In the genomic region with DNA sequence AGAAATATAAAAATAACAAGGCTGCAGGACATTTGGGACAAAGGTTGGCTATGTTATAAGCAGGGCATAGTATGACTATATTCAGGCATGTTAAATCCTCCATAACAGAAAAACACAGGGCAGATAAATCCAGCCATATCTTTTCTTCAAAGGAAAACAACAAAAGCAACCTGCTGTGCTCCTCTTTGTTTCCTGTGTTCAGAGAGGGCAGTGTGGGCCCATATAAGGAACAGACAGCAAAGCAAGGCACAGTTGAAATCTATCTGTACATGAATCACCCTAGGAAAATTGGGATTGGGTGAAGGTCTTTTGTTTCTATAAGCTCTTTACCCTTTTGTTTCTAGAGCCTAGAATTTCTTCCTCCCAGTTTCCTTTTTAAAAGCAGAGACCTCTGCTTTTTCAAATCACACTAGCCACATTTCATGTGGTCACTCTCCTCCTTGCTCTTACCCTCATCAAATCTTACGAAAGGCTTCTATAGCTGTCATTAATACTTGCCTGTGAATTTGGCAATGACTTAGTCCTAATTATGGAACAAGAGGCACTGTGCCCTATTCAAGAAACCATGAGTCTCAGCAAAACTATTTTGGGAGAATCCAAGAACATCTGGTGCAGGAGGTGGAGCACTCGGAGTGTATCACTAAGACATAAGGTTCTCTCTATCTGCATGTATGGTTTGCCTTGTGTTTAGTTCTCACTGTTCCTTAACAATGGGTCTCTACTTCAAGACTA, we compare ENCODE assay signal across 17 cellular contexts. TPM values are rescaled to one million over a fixed set of nuclear protein-coding genes. Genes with fewer than 3 reads are reported as not detected.
DNase-seq lines count a peak whose midpoint lies in the region; ATAC-seq and TF ChIP-seq lines count a peak whose summit lies in the region.
"Had no signal": no experiment of that assay in that cellular context is flagged by ENCODE, and none has a peak within 500 bp of the region (broad histone marks: within the 10 kb centered on the region; RNA-seq: fewer than 3 reads in every experiment).

No MANE protein-coding gene starts in this region.

- H3K9ac ChIP-seq in DND-41 (ENCODE audit: low read depth, low read length) (no peak overlapping the region), HUES48 (ENCODE audit: low read depth, low read length) (no peak overlapping the region)
- H3K9ac ChIP-seq: parathyroid adenoma had no signal

- no peaks in the 10 kb centered on the region for H3K27me3 Mint-ChIP-seq in activated naive CD8-positive, alpha-beta T cell treated with anti-CD3 and anti-CD28 coated beads, Interleukin-2, amount 50 U/mL, for 24 hours
- H3K27me3 Mint-ChIP-seq in naive thymus-derived CD4-positive, alpha-beta T cell, result peaks cover 0 to 4% (median 0%) of the 10 kb centered on the region in 5 donors

- H3K4me1 Mint-ChIP-seq in activated naive CD8-positive, alpha-beta T cell treated with anti-CD3 and anti-CD28 coated beads, Interleukin-2, amount 50 U/mL, for 24 hours, result peaks cover 66% of the 10 kb centered on the region
- peaks cover 41 to 81% (median 65%) of the 10 kb centered on the region in 7 donors for H3K4me1 Mint-ChIP-seq in naive thymus-derived CD4-positive, alpha-beta T cell

- CTCF ChIA-PET in naive thymus-derived CD4-positive, alpha-beta T cell (lab: Charles Lee), result interaction anchor here (0.6 to 4.6 kb wide), 10 partner anchors 9 to 197 kb away, joined by 3 to 32 read pairs (median 4); a partner anchor contains a TSS

- H3K4me1 ChIP-seq in DND-41 (ENCODE audit: insufficient read depth, low read length), result peaks cover 46% of the 10 kb centered on the region
- H3K4me1 ChIP-seq in HUES48 (ENCODE audit: control insufficient read depth, insufficient read depth, low read length), result no peaks in the 10 kb centered on the region
- peaks cover 41 to 51% of the 10 kb centered on the region in 2 donors for H3K4me1 ChIP-seq in naive thymus-derived CD4-positive, alpha-beta T cell (ENCODE audit: control insufficient read depth in 2 of 2, insufficient read depth in 2 of 2, low read length in 2 of 2)
- H3K4me1 ChIP-seq: parathyroid adenoma, testis had no signal

- no peak overlapping the region for H3K4me3 ChIP-seq in DND-41 (ENCODE audit: low read depth in 1 of 2, low read length in 2 of 2)
- H3K4me3 ChIP-seq in HUES48 (ENCODE audit: low read depth, low read length), result no peak overlapping the region
- peak overlapping the region; percentile 66 for H3K4me3 ChIP-seq in naive thymus-derived CD4-positive, alpha-beta T cell (ENCODE audit: low read length)
- H3K4me3 ChIP-seq: lung, PC-9, testis had no signal

- DNase-seq in DND-41, result peak; percentile 32
- DNase-seq in activated naive CD8-positive, alpha-beta T cell treated with anti-CD3 and anti-CD28 coated beads, Interleukin-2, amount 50 U/mL, for 24 hours, result no peak
- DNase-seq in naive thymus-derived CD4-positive, alpha-beta T cell, result peak in 3 of 9 donors; percentile 24 to 36 (median 29)
- DNase-seq in NCI-H2107 (lab: John Stamatoyannopoulos, UW), result no peak
- DNase-seq in left ventricle myocardium superior, result no peak
- no peak for DNase-seq in HT-29 (ENCODE audit: low spot score)
- DNase-seq: activated CD4-positive, alpha-beta T cell treated with anti-CD3 and anti-CD28 coated beads, Interleukin-2, amount 50 U/mL, for 1 hour; NCI-H1105; PC-9; testis had no signal

- intact Hi-C loops in naive thymus-derived CD4-positive, alpha-beta T cell (cut with micrococcal nuclease), result loop anchor here (1.0 to 10.0 kb wide), 8 partner anchors 8 to 661 kb away; a partner anchor contains a TSS
- intact Hi-C loops in left ventricle myocardium superior (cut with micrococcal nuclease), result no loop called here

- H3K4me3 Mint-ChIP-seq in activated naive CD8-positive, alpha-beta T cell treated with anti-CD3 and anti-CD28 coated beads, Interleukin-2, amount 50 U/mL, for 24 hours, result peak overlapping the region; percentile 62
- peak overlapping the region in 9 of 10 donors; percentile 59 to 93 (median 71) for H3K4me3 Mint-ChIP-seq in naive thymus-derived CD4-positive, alpha-beta T cell

- no peaks in the 10 kb centered on the region for H3K27me3 ChIP-seq in DND-41 (ENCODE audit: insufficient read depth, low read length, poor library complexity)
- H3K27me3 ChIP-seq in HUES48 (ENCODE audit: control insufficient read depth, insufficient read depth, low read length), result no peaks in the 10 kb centered on the region
- no peaks in the 10 kb centered on the region for H3K27me3 ChIP-seq in naive thymus-derived CD4-positive, alpha-beta T cell (ENCODE audit: control insufficient read depth in 2 of 2, insufficient read depth in 2 of 2, low read length in 2 of 2)
- H3K27me3 ChIP-seq: testis had no signal

- H3K36me3 ChIP-seq in DND-41 (ENCODE audit: insufficient read depth, low read length) (no peaks in the 10 kb centered on the region), HUES48 (ENCODE audit: control insufficient read depth, insufficient read depth, low read length) (no peaks in the 10 kb centered on the region)
- H3K36me3 ChIP-seq in naive thymus-derived CD4-positive, alpha-beta T cell (ENCODE audit: control insufficient read depth in 2 of 3, insufficient read depth in 3 of 3, low read length in 3 of 3), result peaks cover 0 to 11% (median 0%) of the 10 kb centered on the region in 3 experiments

- ATAC-seq in DND-41 (ENCODE audit: insufficient read depth, low read depth) (peak; percentile 13; the same call in 1 of the 3 replicates), left ventricle myocardium superior (no peak), GM21619 (IDR thresholded peaks at IDR 0.05; ENCODE audit: unreplicated experiment) (no peak)
- ATAC-seq in activated naive CD8-positive, alpha-beta T cell treated with anti-CD3 and anti-CD28 coated beads, Interleukin-2, amount 50 U/mL, for 24 hours, result no peak
- ATAC-seq in naive thymus-derived CD4-positive, alpha-beta T cell, result no peak
- ATAC-seq: activated naive CD4-positive, alpha-beta T cell treated with anti-CD3 and anti-CD28 coated beads, Interleukin-2, amount 50 U/mL, for 72 hours; esophagus mucosa had no signal

- TF ChIP-seq CTCF in DND-41 (IDR thresholded peaks at IDR 0.05; ENCODE audit: borderline replicate concordance, extremely low read depth, low read length, poor library complexity, severe bottlenecking), result peak; percentile 41

- no peaks in the 10 kb centered on the region for H4K20me1 ChIP-seq in DND-41 (ENCODE audit: insufficient read depth, low read length)

- POLR2A ChIA-PET in naive thymus-derived CD4-positive, alpha-beta T cell (lab: Charles Lee), result interaction anchor here (0.9 to 1.6 kb wide), 4 partner anchors 8 to 66 kb away, joined by 3 to 4 read pairs (median 4); no protein-coding TSS in a partner anchor

- H3K9me3 Mint-ChIP-seq in activated naive CD8-positive, alpha-beta T cell treated with anti-CD3 and anti-CD28 coated beads, Interleukin-2, amount 50 U/mL, for 24 hours, result peaks cover 11% of the 10 kb centered on the region
- H3K9me3 Mint-ChIP-seq in naive thymus-derived CD4-positive, alpha-beta T cell, result peaks cover 4 to 21% (median 6%) of the 10 kb centered on the region in 11 donors

- peaks cover 14% of the 10 kb centered on the region for H3K36me3 Mint-ChIP-seq in activated naive CD8-positive, alpha-beta T cell treated with anti-CD3 and anti-CD28 coated beads, Interleukin-2, amount 50 U/mL, for 24 hours (ENCODE audit: low read depth)
- H3K36me3 Mint-ChIP-seq in naive thymus-derived CD4-positive, alpha-beta T cell, result peaks cover 0 to 70% (median 6%) of the 10 kb centered on the region in 5 donors

- H2AFZ ChIP-seq in DND-41 (ENCODE audit: low read depth, low read length), result no peak overlapping the region
- H2AFZ ChIP-seq: parathyroid adenoma, PC-9 had no signal

- H3K27ac Mint-ChIP-seq in activated naive CD8-positive, alpha-beta T cell treated with anti-CD3 and anti-CD28 coated beads, Interleukin-2, amount 50 U/mL, for 24 hours, result peak overlapping the region; percentile 13
- H3K27ac Mint-ChIP-seq in naive thymus-derived CD4-positive, alpha-beta T cell, result peak overlapping the region in 6 of 9 donors; percentile 2 to 83 (median 62)
- H3K27ac Mint-ChIP-seq: activated naive CD4-positive, alpha-beta T cell treated with anti-CD3 and anti-CD28 coated beads, Interleukin-2, amount 50 U/mL, for 72 hours had no signal

- H3K9me3 ChIP-seq in DND-41 (ENCODE audit: insufficient read depth, low read length, severe bottlenecking), result no peaks in the 10 kb centered on the region
- no peaks in the 10 kb centered on the region for H3K9me3 ChIP-seq in HUES48 (ENCODE audit: control insufficient read depth, insufficient read depth, low read length)
- no peaks in the 10 kb centered on the region for H3K9me3 ChIP-seq in naive thymus-derived CD4-positive, alpha-beta T cell (ENCODE audit: control insufficient read depth in 2 of 3, low read length in 3 of 3)
- H3K9me3 ChIP-seq: testis had no signal

- no peaks in the 10 kb centered on the region for H3K79me2 ChIP-seq in DND-41 (ENCODE audit: insufficient read depth, low read length)
- H3K79me2 ChIP-seq: parathyroid adenoma had no signal

- no peak overlapping the region for H3K4me2 ChIP-seq in DND-41 (ENCODE audit: insufficient read depth, low read length)
- H3K4me2 ChIP-seq: PC-9 had no signal

- H3K27ac ChIP-seq in DND-41 (ENCODE audit: low read length) (no peak overlapping the region), HUES48 (ENCODE audit: low read depth, low read length) (peak overlapping the region; percentile 57)
- no peak overlapping the region for H3K27ac ChIP-seq in naive thymus-derived CD4-positive, alpha-beta T cell (ENCODE audit: low read depth, low read length)
- H3K27ac ChIP-seq: parathyroid adenoma, PC-9, testis had no signal

RNA-seq across cellular contexts. Expression of a gene that starts 1.8 kb away (rescaled TPM):
- total RNA-seq in naive thymus-derived CD4-positive, alpha-beta T cell, result 1,000 to 10,000 TPM in 1 of 5 experiments, 10 to 100 TPM in 2, 1 to 10 TPM in 2; 2.0 to 1,076 (median 10.9) TPM
- 10 to 100 TPM in 1 of 2 donors, 1 to 10 TPM in 1; 4.5 to 13.8 TPM for polyA plus RNA-seq in naive thymus-derived CD4-positive, alpha-beta T cell
- 0.87 TPM for total RNA-seq in left ventricle myocardium superior
- total RNA-seq in HT-29 (2014; rRNA removed; shearing (Covaris generic)), result not detected in 2 replicates
- total RNA-seq: cerebellum, PC-9 had no signal

RNA-seq across cellular contexts. Expression of a gene that starts 55.8 kb away (rescaled TPM):
- total RNA-seq in naive thymus-derived CD4-positive, alpha-beta T cell, result not detected
- polyA plus RNA-seq in naive thymus-derived CD4-positive, alpha-beta T cell, result not detected
- total RNA-seq in left ventricle myocardium superior, result 4.6 TPM
- total RNA-seq in HT-29 (2014; rRNA removed; shearing (Covaris generic)), result 0.37 and 0.94 TPM in 2 replicates
- total RNA-seq: activated naive CD4-positive, alpha-beta T cell treated with anti-CD3 and anti-CD28 coated beads, Interleukin-2, amount 50 U/mL, for 72 hours had no signal
